Comparison of ENCODE assay signal across 17 cellular contexts in the genomic region with DNA sequence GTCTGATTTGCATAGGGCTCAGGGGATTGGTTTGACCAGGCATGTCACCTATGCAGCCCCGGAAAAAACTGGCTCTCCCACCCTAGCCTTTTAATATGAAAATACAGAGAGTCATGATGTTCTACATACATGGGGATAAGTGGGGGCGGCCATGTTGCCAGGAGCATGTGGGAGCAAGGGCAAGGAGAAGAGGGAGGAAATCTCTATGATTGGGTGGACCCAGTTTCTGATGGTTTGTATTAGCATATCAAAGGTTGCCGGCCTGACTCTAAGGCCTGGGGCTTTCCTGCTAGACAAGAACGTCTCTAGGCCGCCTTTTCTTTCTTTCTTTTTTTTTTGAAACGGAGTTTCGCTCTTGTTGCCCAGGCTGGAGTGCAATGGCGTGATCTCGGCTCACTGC.
DNase-seq lines count a peak whose midpoint lies in the region; ATAC-seq, FAIRE-seq and TF ChIP-seq lines count a peak whose summit lies in the region.
"Had no signal": no experiment of that assay in that cellular context is flagged by ENCODE, and none has a peak within 500 bp of the region (broad histone marks: within the 10 kb centered on the region; RNA-seq: fewer than 3 reads in every experiment).

No MANE protein-coding gene starts in this region.

- SMC1A ChIA-PET in GM12878 (lab: Charles Lee; ENCODE audit: uncharacterized antibody, unreplicated experiment): no interaction called here

- H3K4ac ChIP-seq in H9 (ENCODE audit: low read depth, low read length): no peak overlapping the region

- no peaks in the 10 kb centered on the region for H3K9me3 ChIP-seq in H9 (ENCODE audit: control insufficient read depth, low read depth, low read length)
- H3K9me3 ChIP-seq in GM12878 (replicated peaks; ENCODE audit: control insufficient read depth, insufficient read depth, low read length): no peaks in the 10 kb centered on the region
- H3K9me3 ChIP-seq: BLaER1 treated with 17β-estradiol and CSF1 and Interleukin-3, amounts not matched to agents 10 nM and 100 nM had no signal

- no peak overlapping the region for H3K14ac ChIP-seq in H9 (ENCODE audit: insufficient read depth, low read length)

- H3K79me2 ChIP-seq in H9 (ENCODE audit: insufficient read depth, low read length) (no peaks in the 10 kb centered on the region), GM12878 (ENCODE audit: control insufficient read depth, insufficient read depth, low read length) (no peaks in the 10 kb centered on the region)

- H3K4me1 ChIP-seq in H9 (ENCODE audit: insufficient read depth, low read length) (no peaks in the 10 kb centered on the region), GM12878 (ENCODE audit: control insufficient read depth, insufficient read depth, low read length) (no peaks in the 10 kb centered on the region)

- H2BK20ac ChIP-seq in H9 (ENCODE audit: low read depth, low read length, poor library complexity, severe bottlenecking): no peak overlapping the region

- TF ChIP-seq CTCF in H9 (conservative IDR thresholded peaks at IDR 0.05) (no peak), GM12878 (IDR thresholded peaks at IDR 0.05 in 2 of 3, conservative IDR thresholded peaks at IDR 0.05 in 1 of 3; ENCODE audit: control insufficient read depth in 2 of 3, extremely low read depth in 1 of 3, insufficient read depth in 1 of 3, low read depth in 3 of 3, low read length in 3 of 3) (no peak)

- no peaks in the 10 kb centered on the region for H4K20me1 ChIP-seq in H9 (ENCODE audit: control insufficient read depth, insufficient read depth, insufficient read length)
- H4K20me1 ChIP-seq in GM12878 (ENCODE audit: control insufficient read depth, insufficient read depth): no peaks in the 10 kb centered on the region
- H4K20me1 ChIP-seq: BLaER1 treated with 17β-estradiol and CSF1 and Interleukin-3, amounts not matched to agents 10 nM and 100 nM had no signal

- H3K23ac ChIP-seq in H9 (ENCODE audit: insufficient read length, low read depth, low read length): no peak overlapping the region

- no peak for TF ChIP-seq POLR2A in GM12878 (IDR thresholded peaks at IDR 0.05; ENCODE audit: low read depth, low read length)

- H3K18ac ChIP-seq in H9 (ENCODE audit: insufficient read length, low read depth, low read length): no peak overlapping the region

- H3T11ph ChIP-seq in H9 (ENCODE audit: low read length): no peak overlapping the region

- RAD21 ChIA-PET in GM12878 (lab: Charles Lee; ENCODE audit: unreplicated experiment): no interaction called here

- H4K8ac ChIP-seq in H9 (replicated peaks; ENCODE audit: insufficient read length, low read depth, low read length): no peak overlapping the region

- no peaks in the 10 kb centered on the region for H3K79me1 ChIP-seq in H9 (ENCODE audit: insufficient read depth, low read depth, low read length, poor library complexity, severe bottlenecking)

- H2BK120ac ChIP-seq in H9 (ENCODE audit: low read depth, low read length, poor library complexity, severe bottlenecking): no peak overlapping the region

- no peak overlapping the region for H4K5ac ChIP-seq in H9 (ENCODE audit: insufficient read length, low read depth, low read length)

- POLR2A ChIA-PET in GM12878 (lab: Charles Lee): no interaction called here
- POLR2A ChIA-PET in T-cell (lab: Charles Lee): no interaction called here

- H3K4me3 Mint-ChIP-seq in H9 (no peak overlapping the region), T-cell (no peak overlapping the region)
- H3K4me3 Mint-ChIP-seq: B cell; CD8-positive, alpha-beta T cell; HFFc6 had no signal

- H3K36me3 ChIP-seq in GM12878 (ENCODE audit: control insufficient read depth in 2 of 2, insufficient read depth in 2 of 2, low read length in 1 of 2): no peaks in the 10 kb centered on the region
- H3K36me3 ChIP-seq: BLaER1 treated with 17β-estradiol and CSF1 and Interleukin-3, amounts not matched to agents 10 nM and 100 nM had no signal

- H3K27ac ChIP-seq in H9 (ENCODE audit: insufficient read length, low read depth, low read length) (no peak overlapping the region), GM12878 (ENCODE audit: control insufficient read depth, insufficient read depth) (no peak overlapping the region)
- H3K27ac ChIP-seq: BLaER1 treated with 17β-estradiol and CSF1 and Interleukin-3, amounts not matched to agents 10 nM and 100 nM had no signal

- peak; percentile 64 for DNase-seq in H9
- no peak for DNase-seq in GM12878 (ENCODE audit: low read depth, low spot score)
- DNase-seq in iPS-NIHi7 (ENCODE audit: extremely low spot score): peak; percentile 27
- no peak for DNase-seq in T-cell
- DNase-seq in HK-2 (ENCODE audit: unreplicated experiment): no peak
- DNase-seq in COR-L47 (lab: John Stamatoyannopoulos, UW): no peak
- DNase-seq: CD8-positive, alpha-beta T cell; DMS 273 treated with DMSO at 0.1 percent for 48 hours; DMS53; GF-D8; HFFc6; IMR-90 had no signal

- H3K36me3 Mint-ChIP-seq in H9 (ENCODE audit: insufficient read depth in 1 of 3, low read depth in 3 of 3) (no peaks in the 10 kb centered on the region), T-cell (no peaks in the 10 kb centered on the region)
- H3K36me3 Mint-ChIP-seq: CD8-positive, alpha-beta T cell had no signal

- H3K9ac ChIP-seq in H9 (ENCODE audit: extremely low read depth, insufficient read length, low read length) (no peak overlapping the region), GM12878 (ENCODE audit: control insufficient read depth, insufficient read depth, low read length) (no peak overlapping the region)
- H3K9ac ChIP-seq: BLaER1 treated with 17β-estradiol and CSF1 and Interleukin-3, amounts not matched to agents 10 nM and 100 nM had no signal

- BruUV-seq in GM12878 (replicated peaks; lab: Mats Ljungman, UMichigan): no TSS peak

- no peak overlapping the region for H2AK5ac ChIP-seq in H9 (ENCODE audit: insufficient read length, low read length)

- in situ Hi-C loops in GM12878 (cut with MboI): no loop called here

- peak; percentile 30; the same call in 2 of the 3 replicates for ATAC-seq in GM12878
- ATAC-seq in T-cell (replicated peaks in 1 of 4): no peak
- ATAC-seq: CD8-positive, alpha-beta T cell; HCT116; K562 had no signal

- no peak overlapping the region for H2BK15ac ChIP-seq in H9 (ENCODE audit: low read depth, low read length)

- H3K4me2 ChIP-seq in H9 (ENCODE audit: insufficient read depth, insufficient read length, low read length): no peak overlapping the region
- no peak overlapping the region for H3K4me2 ChIP-seq in GM12878 (ENCODE audit: control insufficient read depth, insufficient read depth)

- H3K27me3 Mint-ChIP-seq in H9 (ENCODE audit: low read depth) (no peaks in the 10 kb centered on the region), T-cell (peaks cover 0 to 2% of the 10 kb centered on the region in 2 donors)
- H3K27me3 Mint-ChIP-seq: B cell had no signal

- no peak for TF ChIP-seq EP300 in GM12878 (IDR thresholded peaks at IDR 0.05; ENCODE audit: borderline replicate concordance in 1 of 2, control insufficient read depth in 1 of 2, low read depth in 2 of 2, low read length in 2 of 2)

- H3K56ac ChIP-seq in H9 (ENCODE audit: insufficient read length, low read depth, low read length): no peak overlapping the region

- H4K91ac ChIP-seq in H9 (ENCODE audit: insufficient read length, low read depth, low read length): no peak overlapping the region

- no peak overlapping the region for H3K27ac Mint-ChIP-seq in H9
- no peak overlapping the region for H3K27ac Mint-ChIP-seq in T-cell
- H3K27ac Mint-ChIP-seq: B cell; CD8-positive, alpha-beta T cell; HFFc6 had no signal

- no peak overlapping the region for H2BK5ac ChIP-seq in H9 (ENCODE audit: insufficient read length, low read length)

- FAIRE-seq in GM12878 (lab: Jason Lieb, UNC): no peak
- FAIRE-seq: HTR-8/SVneo, K562 had no signal

- H3K27me3 ChIP-seq in H9 (ENCODE audit: insufficient read depth, low read length): no peaks in the 10 kb centered on the region
- no peaks in the 10 kb centered on the region; a peak in 1 of 4 replicates for H3K27me3 ChIP-seq in GM12878 (replicated peaks in 1 of 2; ENCODE audit: control insufficient read depth in 2 of 2, insufficient read depth in 2 of 2, low read length in 1 of 2)
- H3K27me3 ChIP-seq: BLaER1 treated with 17β-estradiol and CSF1 and Interleukin-3, amounts not matched to agents 10 nM and 100 nM had no signal

- no peak overlapping the region for H2BK12ac ChIP-seq in H9 (ENCODE audit: insufficient read length, low read depth, low read length)

- TF ChIP-seq RAD21 in GM12878 (IDR thresholded peaks at IDR 0.05; ENCODE audit: insufficient read depth, low read depth, low read length): no peak

- H3K4me3 ChIP-seq in GM12878: no peak overlapping the region
- H3K4me3 ChIP-seq: BLaER1 treated with 17β-estradiol and CSF1 and Interleukin-3, amounts not matched to agents 10 nM and 100 nM; K562 had no signal

- H3K9me3 Mint-ChIP-seq in H9 (peaks cover 0 to 5% of the 10 kb centered on the region in 2 experiments; a peak in 1 of 5 replicates), T-cell (no peaks in the 10 kb centered on the region)
- H3K9me3 Mint-ChIP-seq: CD8-positive, alpha-beta T cell; HFFc6 had no signal

- no peaks in the 10 kb centered on the region for H3K23me2 ChIP-seq in H9 (ENCODE audit: insufficient read length, low read depth, low read length, poor library complexity, severe bottlenecking)

- no CpG with 5 or more reads among the region's 9 CpGs for WGBS in H9 (ENCODE audit: extremely low coverage, insufficient read length, low lambda C conversion rate)
- 17% methylated on average over 6 of the region's 9 CpGs for whole genome bisulfite sequencing in GM12878 (ENCODE audit: insufficient coverage, insufficient replicate concordance, low lambda C conversion rate, missing lambda C conversion rate)

- H2AFZ ChIP-seq in H9 (ENCODE audit: low read length) (no peak overlapping the region), GM12878 (ENCODE audit: control insufficient read depth, low read depth, low read length) (no peak overlapping the region)

- CTCF ChIA-PET in GM12878 (lab: Yijun Ruan, JAX): no interaction called here
- CTCF ChIA-PET in T-cell (lab: Charles Lee): no interaction called here

- intact Hi-C loops in GM12878 (cut with micrococcal nuclease; ENCODE audit: unreplicated experiment): no loop called here

- H3K4me1 Mint-ChIP-seq in H9: peaks cover 5% of the 10 kb centered on the region in 2 experiments
- no peaks in the 10 kb centered on the region for H3K4me1 Mint-ChIP-seq in T-cell
- H3K4me1 Mint-ChIP-seq: B cell had no signal

TF ChIP-seq in GM12878, 131 proteins besides CTCF, POLR2A, EP300 and RAD21 (continues in another document):
- TF ChIP-seq MEF2A (IDR thresholded peaks at IDR 0.05; ENCODE audit: insufficient read depth, low read depth, low read length) (no peak), PML (IDR thresholded peaks at IDR 0.05; ENCODE audit: low read length) (no peak)
- TF ChIP-seq, protein P1, sequence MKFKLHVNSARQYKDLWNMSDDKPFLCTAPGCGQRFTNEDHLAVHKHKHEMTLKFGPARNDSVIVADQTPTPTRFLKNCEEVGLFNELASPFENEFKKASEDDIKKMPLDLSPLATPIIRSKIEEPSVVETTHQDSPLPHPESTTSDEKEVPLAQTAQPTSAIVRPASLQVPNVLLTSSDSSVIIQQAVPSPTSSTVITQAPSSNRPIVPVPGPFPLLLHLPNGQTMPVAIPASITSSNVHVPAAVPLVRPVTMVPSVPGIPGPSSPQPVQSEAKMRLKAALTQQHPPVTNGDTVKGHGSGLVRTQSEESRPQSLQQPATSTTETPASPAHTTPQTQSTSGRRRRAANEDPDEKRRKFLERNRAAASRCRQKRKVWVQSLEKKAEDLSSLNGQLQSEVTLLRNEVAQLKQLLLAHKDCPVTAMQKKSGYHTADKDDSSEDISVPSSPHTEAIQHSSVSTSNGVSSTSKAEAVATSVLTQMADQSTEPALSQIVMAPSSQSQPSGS (IDR thresholded peaks at IDR 0.05; ENCODE audit: low read length): no peak

Comparison
In these comparisons a context has a peak if more than half of its experiments do, and no peak if none do; other contexts are left out.
1. DNase-seq: peak in H9 (single experiment) and iPS-NIHi7 (single experiment); none in GM12878 (single experiment), T-cell (0 of 34), HK-2 (single experiment) and COR-L47 (single experiment).